ENCODE assay signal across 14 cellular contexts in the genomic region with DNA sequence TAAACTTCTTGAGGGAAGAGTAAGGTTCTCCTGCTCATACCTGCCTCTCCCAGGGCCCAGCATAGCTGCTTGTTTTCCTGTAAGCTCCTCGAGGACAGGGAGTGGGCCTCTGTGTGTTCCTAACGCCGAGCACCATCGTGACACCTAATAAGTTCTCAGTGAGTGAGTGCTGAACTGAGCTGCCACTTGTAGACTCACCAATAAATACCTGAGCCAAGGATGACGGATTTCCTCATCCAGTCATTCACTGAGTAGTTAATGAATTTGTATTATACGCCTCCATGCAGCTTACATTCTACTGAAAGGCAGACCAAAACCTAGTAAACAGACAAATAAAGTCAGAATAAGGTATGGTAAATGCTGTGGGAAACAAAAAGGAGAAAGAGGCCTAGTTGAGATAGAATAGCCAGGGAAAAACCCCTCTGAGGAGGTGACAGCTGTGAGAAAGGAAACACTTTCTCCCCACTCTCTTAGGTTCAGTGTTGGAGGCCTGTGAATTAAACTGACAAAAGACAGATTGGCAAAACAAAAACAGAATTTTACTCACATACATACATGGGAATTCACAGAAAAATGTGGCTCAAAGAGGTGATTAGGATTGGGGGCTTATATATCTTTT.
DNase-seq lines count a peak whose midpoint lies in the region; ATAC-seq and TF ChIP-seq lines count a peak whose summit lies in the region.
"Had no signal": no experiment of that assay in that cellular context is flagged by ENCODE, and none has a peak within 500 bp of the region (broad histone marks: within the 10 kb centered on the region; RNA-seq: fewer than 3 reads in every experiment).

No MANE protein-coding gene starts in this region.

- TF ChIP-seq CTCF in GM10248 (IDR thresholded peaks at IDR 0.05; ENCODE audit: control extremely low read depth, extremely low read depth, low read depth, missing control alignments) (no peak), vagina (IDR thresholded peaks at IDR 0.05) (no peak)

- H3K27me3 ChIP-seq in vagina: no peaks in the 10 kb centered on the region
- H3K27me3 ChIP-seq: body of pancreas, right lobe of liver, transverse colon had no signal

- intact Hi-C loops in vagina (cut with DNase I): no loop called here

- CTCF ChIA-PET in GM10248 (lab: Yijun Ruan, JAX): interaction anchor here (1.0 to 4.0 kb wide), 9 partner anchors 9 to 77 kb away, joined by 3 to 39 read pairs (median 6); no protein-coding TSS in a partner anchor

- no peak for TF ChIP-seq POLR2A in vagina (IDR thresholded peaks at IDR 0.05)

- no peak overlapping the region for H3K27ac ChIP-seq in vagina
- H3K27ac ChIP-seq: body of pancreas, right lobe of liver, transverse colon had no signal

- H3K4me1 ChIP-seq in vagina: no peaks in the 10 kb centered on the region
- H3K4me1 ChIP-seq: body of pancreas, right lobe of liver, transverse colon had no signal

- DNase-seq in GM10248 (ENCODE audit: extremely low spot score): peak; percentile 40
- peak; percentile 9 for DNase-seq in kidney tubule cell (ENCODE audit: low spot score)
- no peak for DNase-seq in anterior cingulate cortex (lab: John Stamatoyannopoulos, UW)
- DNase-seq in NCI-H774 (lab: John Stamatoyannopoulos, UW): no peak
- no peak for DNase-seq in vagina (ENCODE audit: extremely low spot score in 2 of 2)
- no peak for DNase-seq in NCI-H526 treated with DMSO at 0.1 percent for 48 hours (lab: John Stamatoyannopoulos, UW)
- DNase-seq: activated T-cell treated with anti-CD3 and anti-CD28 coated beads, Interleukin-2, amount 50 U/mL, for 48 hours; body of pancreas; MM.1S; right lobe of liver; SHP77 treated with DMSO at 0.1 percent for 48 hours; transverse colon had no signal

- POLR2A ChIA-PET in GM10248 (lab: Yijun Ruan, JAX): interaction anchor here (1.2 to 1.9 kb wide), 5 partner anchors 13 to 32 kb away, joined by 3 to 11 read pairs (median 5); no protein-coding TSS in a partner anchor

- no peaks in the 10 kb centered on the region for H3K9me3 ChIP-seq in vagina
- H3K9me3 ChIP-seq: body of pancreas, right lobe of liver, transverse colon had no signal

- no peaks in the 10 kb centered on the region for H3K36me3 ChIP-seq in vagina
- H3K36me3 ChIP-seq: right lobe of liver, transverse colon had no signal

- no peak overlapping the region for H3K4me3 ChIP-seq in vagina
- H3K4me3 ChIP-seq: body of pancreas, right lobe of liver, transverse colon had no signal

- ATAC-seq in GM19395 (IDR thresholded peaks at IDR 0.05; ENCODE audit: unreplicated experiment): peak; percentile 76
- ATAC-seq in HG03108 (IDR thresholded peaks at IDR 0.05; ENCODE audit: unreplicated experiment): peak; percentile 74
- ATAC-seq: body of pancreas, right lobe of liver had no signal

Comparison
In these comparisons a context has a peak if more than half of its experiments do, and no peak if none do; other contexts are left out.
1. DNase-seq: peak in GM10248 (single experiment) and kidney tubule cell (single experiment); none in anterior cingulate cortex (0 of 58), NCI-H774 (single experiment), vagina (0 of 2) and NCI-H526 treated with DMSO at 0.1 percent for 48 hours (single experiment).